9 cellular contexts compared by ENCODE assay signal in the genomic region with DNA sequence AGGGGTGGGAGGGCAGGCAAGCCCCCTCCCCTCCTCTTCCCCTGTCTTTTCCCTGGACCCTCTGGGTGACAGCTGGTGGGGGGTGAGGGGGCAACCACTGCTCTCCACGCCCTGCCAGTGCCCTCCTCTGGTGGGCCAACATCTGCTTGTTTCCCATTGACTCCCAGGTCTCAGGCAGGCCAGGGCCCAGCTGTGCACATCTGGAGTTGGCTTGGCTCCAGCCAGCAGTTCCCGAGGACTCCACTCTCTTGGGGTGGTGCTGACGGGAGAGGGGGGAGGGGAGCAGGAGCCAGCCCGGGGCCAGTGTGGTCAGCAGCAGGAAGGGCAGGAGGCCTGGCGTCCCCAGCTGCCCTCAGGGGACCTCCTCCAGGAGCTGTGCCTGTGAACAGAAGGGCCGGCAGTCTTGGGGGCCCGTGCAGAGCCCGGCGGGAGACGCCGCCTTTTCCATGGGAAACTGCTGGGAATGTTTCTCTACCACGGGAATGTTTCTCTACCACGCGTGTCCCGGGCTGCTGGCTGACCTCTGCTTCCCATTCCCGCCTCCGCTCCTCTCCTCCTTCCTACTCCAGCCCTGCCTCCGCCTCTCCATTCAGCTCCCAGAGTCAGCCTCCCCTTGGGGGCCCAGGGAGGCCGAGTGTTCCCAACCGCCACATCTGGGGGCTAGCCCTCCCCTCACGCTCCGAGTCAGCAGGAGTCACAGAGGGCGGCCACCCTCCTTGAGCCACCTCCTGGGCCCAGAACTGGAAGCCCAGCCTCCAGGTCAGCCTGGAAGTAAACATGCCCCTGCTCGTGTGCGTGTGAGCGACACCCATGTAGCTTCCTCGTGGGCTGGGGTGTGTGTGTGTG. TPM values are rescaled to one million over a fixed set of nuclear protein-coding genes. Genes with fewer than 3 reads are reported as not detected.
DNase-seq lines count a peak whose midpoint lies in the region; ATAC-seq, FAIRE-seq and TF ChIP-seq lines count a peak whose summit lies in the region.
"Had no signal": no experiment of that assay in that cellular context is flagged by ENCODE, and none has a peak within 500 bp of the region (broad histone marks: within the 10 kb centered on the region; RNA-seq: fewer than 3 reads in every experiment).

No MANE protein-coding gene starts in this region.

- H4K20me1 ChIP-seq in OCI-LY1 (ENCODE audit: insufficient read depth, low read length): no peaks in the 10 kb centered on the region

- H3K4me1 ChIP-seq in A549 (peaks cover 18% of the 10 kb centered on the region), OCI-LY1 (ENCODE audit: insufficient read depth, low read length, severe bottlenecking) (peaks cover 44% of the 10 kb centered on the region), muscle layer of duodenum (ENCODE audit: control insufficient read depth in 1 of 2, insufficient read depth in 2 of 2, low read length in 2 of 2) (peaks cover 4 to 28% of the 10 kb centered on the region in 2 donors)

- H3K79me2 ChIP-seq in OCI-LY1 (ENCODE audit: insufficient read depth, low read length): no peaks in the 10 kb centered on the region

- 87% methylated on average over 26 of the region's 27 CpGs for WGBS in A549 (ENCODE audit: missing lambda C conversion rate)

- H3F3A ChIP-seq in OCI-LY1 (ENCODE audit: insufficient read depth, low read length): no peaks in the 10 kb centered on the region

- DNase-seq in A549 (ENCODE audit: low read depth in 1 of 2, low spot score in 1 of 2): no peak
- DNase-seq in epithelial cell of esophagus (ENCODE audit: low read depth): peak; percentile 56
- DNase-seq in activated T-helper 1 cell treated with anti-CD3 and anti-CD28 coated beads, Interleukin-12 subunit alpha, Interleukin-12 subunit beta, Interleukin-2, Interleukin-4 antibody, amounts not matched to agents 30 ng/mL and 10 ng/mL and 1 ng/mL, durations not matched to agents 14 hours and 24 hours and 36 hours (ENCODE audit: low spot score): no peak
- DNase-seq: NCI-H345 had no signal

- FAIRE-seq in A549 (lab: Jason Lieb, UNC): no peak

- H3K9me3 ChIP-seq in A549 (no peaks in the 10 kb centered on the region), OCI-LY1 (ENCODE audit: low read length) (no peaks in the 10 kb centered on the region), muscle layer of duodenum (ENCODE audit: control insufficient read depth in 1 of 2, low read length in 2 of 2) (no peaks in the 10 kb centered on the region)

- H3K4me1 Mint-ChIP-seq in activated T-helper 1 cell treated with anti-CD3 and anti-CD28 coated beads, Interleukin-12 subunit alpha, Interleukin-12 subunit beta, Interleukin-2, Interleukin-4 antibody, amounts not matched to agents 30 ng/mL and 10 ng/mL and 1 ng/mL, durations not matched to agents 14 hours and 24 hours and 36 hours (ENCODE audit: low read depth): no peaks in the 10 kb centered on the region

- H3K27me3 ChIP-seq in OCI-LY1 (ENCODE audit: insufficient read depth, low read length) (peaks cover 4% of the 10 kb centered on the region; the same call in 1 of the 2 replicates), muscle layer of duodenum (ENCODE audit: low read depth, low read length) (no peaks in the 10 kb centered on the region)

- no peaks in the 10 kb centered on the region for H3K36me3 ChIP-seq in OCI-LY1 (ENCODE audit: insufficient read depth, low read length)
- no peaks in the 10 kb centered on the region for H3K36me3 ChIP-seq in muscle layer of duodenum (ENCODE audit: control insufficient read depth in 1 of 2, insufficient read depth in 2 of 2, low read length in 2 of 2)

- H2AFZ ChIP-seq in OCI-LY1 (ENCODE audit: low read length): peak overlapping the region; percentile 40; the same call in 1 of the 2 replicates

- H3K36me3 Mint-ChIP-seq in activated T-helper 1 cell treated with anti-CD3 and anti-CD28 coated beads, Interleukin-12 subunit alpha, Interleukin-12 subunit beta, Interleukin-2, Interleukin-4 antibody, amounts not matched to agents 30 ng/mL and 10 ng/mL and 1 ng/mL, durations not matched to agents 14 hours and 24 hours and 36 hours (ENCODE audit: low read depth): no peaks in the 10 kb centered on the region

- intact Hi-C loops in activated T-helper 1 cell treated with anti-CD3 and anti-CD28 coated beads, Interleukin-12 subunit alpha, Interleukin-12 subunit beta, Interleukin-2, Interleukin-4 antibody, amounts not matched to agents 30 ng/mL and 10 ng/mL and 1 ng/mL, durations not matched to agents 14 hours and 24 hours and 36 hours (cut with micrococcal nuclease): no loop called here

- POLR2A ChIA-PET in A549 (lab: Yijun Ruan, JAX): no interaction called here

- TF ChIP-seq EP300 in A549 (IDR thresholded peaks at IDR 0.05): no peak

- H3K4me3 ChIP-seq in A549: no peak overlapping the region
- H3K4me3 ChIP-seq in OCI-LY1 (ENCODE audit: low read depth, low read length, poor library complexity, severe bottlenecking): peak overlapping the region; percentile 60
- H3K4me3 ChIP-seq in epithelial cell of esophagus (ENCODE audit: low read length): no peak overlapping the region
- H3K4me3 ChIP-seq in muscle layer of duodenum (ENCODE audit: low read depth in 1 of 2, low read length in 2 of 2): no peak overlapping the region

- ATAC-seq in A549: peak; percentile 19 to 37; a peak in 3 of 6 replicates
- ATAC-seq in GM19452 (IDR thresholded peaks at IDR 0.05; ENCODE audit: unreplicated experiment): no peak
- ATAC-seq in HG03196 (IDR thresholded peaks at IDR 0.05; ENCODE audit: unreplicated experiment): no peak
- ATAC-seq in HG02571 (IDR thresholded peaks at IDR 0.05; ENCODE audit: unreplicated experiment): no peak

- H3K27ac Mint-ChIP-seq in activated T-helper 1 cell treated with anti-CD3 and anti-CD28 coated beads, Interleukin-12 subunit alpha, Interleukin-12 subunit beta, Interleukin-2, Interleukin-4 antibody, amounts not matched to agents 30 ng/mL and 10 ng/mL and 1 ng/mL, durations not matched to agents 14 hours and 24 hours and 36 hours: no peak overlapping the region

- H3K4me2 ChIP-seq in A549 (peak overlapping the region; percentile 34; the same call in 2 of the 3 replicates), OCI-LY1 (ENCODE audit: low read length) (peak overlapping the region; percentile 79)

- CTCF ChIA-PET in A549 (lab: Yijun Ruan, JAX): interaction anchor here (0.8 to 17.7 kb wide), 14 partner anchors 9 to 185 kb away, joined by 3 to 362 read pairs (median 11); a partner anchor contains a TSS

- no peak for TF ChIP-seq POLR2A in A549 (IDR thresholded peaks at IDR 0.05; ENCODE audit: low read length)

- H3K9me3 Mint-ChIP-seq in activated T-helper 1 cell treated with anti-CD3 and anti-CD28 coated beads, Interleukin-12 subunit alpha, Interleukin-12 subunit beta, Interleukin-2, Interleukin-4 antibody, amounts not matched to agents 30 ng/mL and 10 ng/mL and 1 ng/mL, durations not matched to agents 14 hours and 24 hours and 36 hours: no peaks in the 10 kb centered on the region

- peak overlapping the region; percentile 19; the same call in 1 of the 2 replicates for H3K9ac ChIP-seq in OCI-LY1 (ENCODE audit: low read length)

- H3K9me2 ChIP-seq in OCI-LY1 (ENCODE audit: low read depth, low read length): no peaks in the 10 kb centered on the region

- TF ChIP-seq CTCF in A549 (IDR thresholded peaks at IDR 0.05): no peak
- TF ChIP-seq CTCF in OCI-LY1 (IDR thresholded peaks at IDR 0.05; ENCODE audit: low read length): no peak
- no peak for TF ChIP-seq CTCF in epithelial cell of esophagus (IDR thresholded peaks at IDR 0.05; ENCODE audit: insufficient read depth, low read depth, low read length, missing control alignments)

- H3K4me3 Mint-ChIP-seq in activated T-helper 1 cell treated with anti-CD3 and anti-CD28 coated beads, Interleukin-12 subunit alpha, Interleukin-12 subunit beta, Interleukin-2, Interleukin-4 antibody, amounts not matched to agents 30 ng/mL and 10 ng/mL and 1 ng/mL, durations not matched to agents 14 hours and 24 hours and 36 hours: no peak overlapping the region

- H3K27ac ChIP-seq in A549: peak overlapping the region; percentile 46 to 76; a peak in 4 of 6 replicates
- peak overlapping the region; percentile 81 for H3K27ac ChIP-seq in OCI-LY1 (ENCODE audit: low read depth, low read length, poor library complexity, severe bottlenecking)
- H3K27ac ChIP-seq in muscle layer of duodenum (ENCODE audit: low read length): peak overlapping the region; percentile 86

- H3K27me3 Mint-ChIP-seq in activated T-helper 1 cell treated with anti-CD3 and anti-CD28 coated beads, Interleukin-12 subunit alpha, Interleukin-12 subunit beta, Interleukin-2, Interleukin-4 antibody, amounts not matched to agents 30 ng/mL and 10 ng/mL and 1 ng/mL, durations not matched to agents 14 hours and 24 hours and 36 hours (ENCODE audit: insufficient read depth): peaks cover 10% of the 10 kb centered on the region

- TF ChIP-seq RAD21 in A549 (conservative IDR thresholded peaks at IDR 0.05 in 1 of 2, IDR thresholded peaks at IDR 0.05 in 1 of 2): no peak

RNA-seq across cellular contexts. Expression of a gene that starts 7.6 kb away (rescaled TPM):
- polyA plus RNA-seq in A549 (2011; rRNA removed) (1.1 and 1.2 TPM in 2 replicates), A549 (2017; fragmentation: RNase III; extraction: RNeasy Plus Mini Kit Qiagen cat#74134 plus additional on column Dnase treatment) (1.1 to 2.0 TPM (median 1.3 TPM) in 3 replicates)
- 0.56 and 1.0 TPM in 2 replicates for polyA plus RNA-seq in A549 (2012; cell fraction: cytosol; rRNA removed)
- polyA plus RNA-seq in A549 (2012; cell fraction: nucleus; rRNA removed): 0.54 and 0.76 TPM in 2 replicates
- polyA minus RNA-seq in A549 (2011; rRNA and poly(A)+ RNA removed): 1.4 and 2.2 TPM in 2 replicates
- not detected in 2 replicates for total RNA-seq in activated T-helper 1 cell treated with anti-CD3 and anti-CD28 coated beads, Interleukin-12 subunit alpha, Interleukin-12 subunit beta, Interleukin-2, Interleukin-4 antibody, amounts not matched to agents 30 ng/mL and 10 ng/mL and 1 ng/mL, durations not matched to agents 14 hours and 24 hours and 36 hours

RNA-seq across cellular contexts. Expression of a gene that starts 10.0 kb away (rescaled TPM):
- 0.26 TPM in 1 of 2 replicates, not detected in the other for polyA plus RNA-seq in A549 (2011; rRNA removed)
- polyA plus RNA-seq in A549 (2012; cell fraction: cytosol; rRNA removed): not detected in 2 replicates
- 0.06 and 0.07 TPM in 2 replicates for polyA plus RNA-seq in A549 (2012; cell fraction: nucleus; rRNA removed)
- not detected in 3 replicates for polyA plus RNA-seq in A549 (2017; fragmentation: RNase III; extraction: RNeasy Plus Mini Kit Qiagen cat#74134 plus additional on column Dnase treatment)
- not detected in 2 replicates for polyA minus RNA-seq in A549 (2011; rRNA and poly(A)+ RNA removed)
- not detected in 2 replicates for total RNA-seq in activated T-helper 1 cell treated with anti-CD3 and anti-CD28 coated beads, Interleukin-12 subunit alpha, Interleukin-12 subunit beta, Interleukin-2, Interleukin-4 antibody, amounts not matched to agents 30 ng/mL and 10 ng/mL and 1 ng/mL, durations not matched to agents 14 hours and 24 hours and 36 hours

RNA-seq across cellular contexts. Expression of a gene that starts 28.6 kb away (rescaled TPM):
- polyA plus RNA-seq in A549 (2011; rRNA removed) (14.0 and 19.9 TPM in 2 replicates), A549 (2017; fragmentation: RNase III; extraction: RNeasy Plus Mini Kit Qiagen cat#74134 plus additional on column Dnase treatment) (42.9 to 50.2 TPM (median 46.0 TPM) in 3 replicates)
- polyA plus RNA-seq in A549 (2012; cell fraction: cytosol; rRNA removed): 37.0 and 54.6 TPM in 2 replicates
- 149 and 184 TPM in 2 replicates for polyA plus RNA-seq in A549 (2012; cell fraction: nucleus; rRNA removed)
- 17.4 and 22.8 TPM in 2 replicates for polyA minus RNA-seq in A549 (2011; rRNA and poly(A)+ RNA removed)
- total RNA-seq in activated T-helper 1 cell treated with anti-CD3 and anti-CD28 coated beads, Interleukin-12 subunit alpha, Interleukin-12 subunit beta, Interleukin-2, Interleukin-4 antibody, amounts not matched to agents 30 ng/mL and 10 ng/mL and 1 ng/mL, durations not matched to agents 14 hours and 24 hours and 36 hours: 53.2 and 53.7 TPM in 2 replicates

RNA-seq across cellular contexts. Expression of a gene that starts 55.8 kb away (rescaled TPM):
- polyA plus RNA-seq in A549 (2011; rRNA removed) (0.74 and 0.78 TPM in 2 replicates), A549 (2017; fragmentation: RNase III; extraction: RNeasy Plus Mini Kit Qiagen cat#74134 plus additional on column Dnase treatment) (0.30 to 0.59 TPM (median 0.41 TPM) in 3 replicates)
- 0.16 and 0.44 TPM in 2 replicates for polyA plus RNA-seq in A549 (2012; cell fraction: cytosol; rRNA removed)
- 0.26 and 0.36 TPM in 2 replicates for polyA plus RNA-seq in A549 (2012; cell fraction: nucleus; rRNA removed)
- polyA minus RNA-seq in A549 (2011; rRNA and poly(A)+ RNA removed): 0.25 and 0.58 TPM in 2 replicates
- not detected in 2 replicates for total RNA-seq in activated T-helper 1 cell treated with anti-CD3 and anti-CD28 coated beads, Interleukin-12 subunit alpha, Interleukin-12 subunit beta, Interleukin-2, Interleukin-4 antibody, amounts not matched to agents 30 ng/mL and 10 ng/mL and 1 ng/mL, durations not matched to agents 14 hours and 24 hours and 36 hours

Comparison
In these comparisons a context has a peak if more than half of its experiments do, and no peak if none do; other contexts are left out.
1. ATAC-seq: peak in A549 (2 of 2); none in GM19452 (single experiment), HG03196 (single experiment) and HG02571 (single experiment).
2. Peak in every context shown above with its lines, with median percentiles within 50 percentile points of each other: H3K27ac ChIP-seq.